In genomic region chrX:123731258-123731986, GRCh38 we compare ENCODE assay signal across 8 cellular contexts. TPM values are rescaled to one million over a fixed set of nuclear protein-coding genes. Genes with fewer than 3 reads are reported as not detected.
DNase-seq lines count a peak whose midpoint lies in the region; ATAC-seq lines count a peak whose summit lies in the region.

No MANE protein-coding gene starts in this region.

- H3K36me3 Mint-ChIP-seq in activated CD8-positive, alpha-beta T cell treated with anti-CD3 and anti-CD28 coated beads, Interleukin-2, amount 10 ng/mL, durations not matched to agents 7 days and 5 days (ENCODE audit: low read depth), result peaks cover 4% of the 10 kb centered on the region

- H3K4me2 ChIP-seq in BLaER1, result peak overlapping the region; percentile 73

- peak overlapping the region; percentile 91 for H3K27ac ChIP-seq in BLaER1
- no peak overlapping the region for H3K27ac ChIP-seq in HUES48 (ENCODE audit: low read depth, low read length)

- H3K27me3 ChIP-seq in BLaER1, result peaks cover 17% of the 10 kb centered on the region; the same call in 1 of the 2 replicates
- H3K27me3 ChIP-seq in HUES48 (ENCODE audit: control insufficient read depth, insufficient read depth, low read length), result no peaks in the 10 kb centered on the region

- no peak for ATAC-seq in activated CD8-positive, alpha-beta T cell treated with anti-CD3 and anti-CD28 coated beads, Interleukin-2, amount 10 ng/mL, durations not matched to agents 7 days and 5 days
- ATAC-seq in esophagus mucosa, result no peak

- peaks cover 33% of the 10 kb centered on the region for H3K4me1 ChIP-seq in BLaER1
- H3K4me1 ChIP-seq in HUES48 (ENCODE audit: control insufficient read depth, insufficient read depth, low read length), result 0 out of 2 replicates have a peak, but pooled peaks cover 10% of the 10 kb centered on the region

- H3K27ac Mint-ChIP-seq in activated CD8-positive, alpha-beta T cell treated with anti-CD3 and anti-CD28 coated beads, Interleukin-2, amount 10 ng/mL, durations not matched to agents 7 days and 5 days, result peak overlapping the region; percentile 92

- intact Hi-C loops in head of caudate nucleus (cut with DNase I), result no loop called here
- intact Hi-C loops in posterior vena cava (cut with DNase I), result no loop called here

- peak; percentile 27 for DNase-seq in activated CD8-positive, alpha-beta T cell treated with anti-CD3 and anti-CD28 coated beads, Interleukin-2, amount 10 ng/mL, durations not matched to agents 7 days and 5 days
- DNase-seq in head of caudate nucleus, result peak in 36 of 42 donors; percentile 6 to 67 (median 39)
- DNase-seq in skeletal muscle cell (ENCODE audit: low read depth), result no peak
- no peak for DNase-seq in islet precursor cell
- no peak for DNase-seq in posterior vena cava (ENCODE audit: low spot score)

- H3K9me3 Mint-ChIP-seq in activated CD8-positive, alpha-beta T cell treated with anti-CD3 and anti-CD28 coated beads, Interleukin-2, amount 10 ng/mL, durations not matched to agents 7 days and 5 days (ENCODE audit: insufficient read depth), result no peaks in the 10 kb centered on the region

- H3K4me1 Mint-ChIP-seq in activated CD8-positive, alpha-beta T cell treated with anti-CD3 and anti-CD28 coated beads, Interleukin-2, amount 10 ng/mL, durations not matched to agents 7 days and 5 days (ENCODE audit: low read depth), result peaks cover 26% of the 10 kb centered on the region

- H3K36me3 ChIP-seq in BLaER1, result 0 out of 2 replicates have a peak, but pooled peaks cover 8% of the 10 kb centered on the region
- H3K36me3 ChIP-seq in HUES48 (ENCODE audit: control insufficient read depth, insufficient read depth, low read length), result no peaks in the 10 kb centered on the region

- peaks cover 60% of the 10 kb centered on the region for H4K20me1 ChIP-seq in BLaER1

- peaks cover 16% of the 10 kb centered on the region for H3K9me3 ChIP-seq in BLaER1
- no peaks in the 10 kb centered on the region for H3K9me3 ChIP-seq in HUES48 (ENCODE audit: control insufficient read depth, insufficient read depth, low read length)

- peak overlapping the region; percentile 90 for H3K9ac ChIP-seq in BLaER1
- H3K9ac ChIP-seq in HUES48 (ENCODE audit: low read depth, low read length), result peak overlapping the region; percentile 86

- H3K4me3 ChIP-seq in BLaER1 (peak overlapping the region; percentile 84), HUES48 (ENCODE audit: low read depth, low read length) (peak overlapping the region; percentile 90), skeletal muscle cell (ENCODE audit: low read depth, low read length) (peak overlapping the region; percentile 76)

- H3K4me3 Mint-ChIP-seq in activated CD8-positive, alpha-beta T cell treated with anti-CD3 and anti-CD28 coated beads, Interleukin-2, amount 10 ng/mL, durations not matched to agents 7 days and 5 days, result peak overlapping the region; percentile 91

- H3K27me3 Mint-ChIP-seq in activated CD8-positive, alpha-beta T cell treated with anti-CD3 and anti-CD28 coated beads, Interleukin-2, amount 10 ng/mL, durations not matched to agents 7 days and 5 days (ENCODE audit: low read depth), result no peaks in the 10 kb centered on the region

- CTCF ChIA-PET in activated CD8-positive, alpha-beta T cell treated with anti-CD3 and anti-CD28 coated beads, Interleukin-2, amount 10 ng/mL, durations not matched to agents 7 days and 5 days (lab: Charles Lee), result interaction anchor here (1.1 to 1.3 kb wide), 2 partner anchors 13 to 102 kb away, joined by 3 read pairs; no protein-coding TSS in a partner anchor

- POLR2A ChIA-PET in activated CD8-positive, alpha-beta T cell treated with anti-CD3 and anti-CD28 coated beads, Interleukin-2, amount 10 ng/mL, durations not matched to agents 7 days and 5 days (lab: Charles Lee), result interaction anchor here (0.6 kb wide), 1 partner anchor 34 kb away, joined by 3 read pairs; no protein-coding TSS in a partner anchor

RNA-seq across cellular contexts. Expression of gene THOC2, which starts 1.4 kb away (rescaled TPM):
- total RNA-seq in activated CD8-positive, alpha-beta T cell treated with anti-CD3 and anti-CD28 coated beads, Interleukin-2, amount 10 ng/mL, durations not matched to agents 7 days and 5 days, result 10 to 100 TPM; 78.9 to 83.4 TPM
- total RNA-seq in esophagus mucosa, result 33.0 TPM
- 10 to 100 TPM; 60.8 to 63.5 TPM for total RNA-seq in posterior vena cava

Comparison
In these comparisons a context has a peak if more than half of its experiments do, and no peak if none do; other contexts are left out.
1. DNase-seq: peak in activated CD8-positive, alpha-beta T cell treated with anti-CD3 and anti-CD28 coated beads, Interleukin-2, amount 10 ng/mL, durations not matched to agents 7 days and 5 days (single experiment) and head of caudate nucleus (36 of 42); none in skeletal muscle cell (single experiment), islet precursor cell (single experiment) and posterior vena cava (single experiment).
2. Peak in every context shown above with its lines, with median percentiles within 50 percentile points of each other: H3K4me3 ChIP-seq.